Comparison of ENCODE assay signal across 1 cellular context in the genomic region with DNA sequence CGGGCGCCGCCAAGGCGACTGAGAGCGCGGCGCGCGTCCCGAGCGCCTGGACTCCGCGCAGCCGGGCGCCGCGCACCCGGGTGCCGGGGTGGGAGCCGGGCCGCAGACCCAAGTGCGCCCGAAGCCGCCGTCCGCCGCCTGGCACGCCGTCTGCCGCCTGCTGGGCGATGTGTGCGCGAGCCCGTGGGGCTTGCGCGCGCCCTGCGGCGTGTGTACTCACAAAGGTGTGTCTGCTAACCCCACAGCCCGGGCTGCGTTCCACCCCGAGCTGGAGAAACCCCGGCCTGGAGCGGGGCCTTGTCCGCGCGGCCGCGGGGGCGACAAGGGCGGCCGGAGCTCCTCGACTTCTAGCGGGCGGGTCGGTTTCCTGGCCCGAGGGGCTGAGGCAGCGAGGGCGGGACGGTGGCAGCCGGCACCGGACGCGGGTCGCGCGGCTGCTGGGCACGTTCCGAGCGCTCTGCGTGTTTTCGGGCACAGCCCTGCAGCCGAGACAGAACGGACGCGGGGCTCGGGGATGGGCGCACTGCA.
TF ChIP-seq lines count a peak whose summit lies in the region.

No MANE protein-coding gene starts in this region.

TF ChIP-seq in HepG2, 621 proteins besides CTCF, POLR2A, EP300 and RAD21 (continued from another document and continues in another):
- TF ChIP-seq, protein P1, sequence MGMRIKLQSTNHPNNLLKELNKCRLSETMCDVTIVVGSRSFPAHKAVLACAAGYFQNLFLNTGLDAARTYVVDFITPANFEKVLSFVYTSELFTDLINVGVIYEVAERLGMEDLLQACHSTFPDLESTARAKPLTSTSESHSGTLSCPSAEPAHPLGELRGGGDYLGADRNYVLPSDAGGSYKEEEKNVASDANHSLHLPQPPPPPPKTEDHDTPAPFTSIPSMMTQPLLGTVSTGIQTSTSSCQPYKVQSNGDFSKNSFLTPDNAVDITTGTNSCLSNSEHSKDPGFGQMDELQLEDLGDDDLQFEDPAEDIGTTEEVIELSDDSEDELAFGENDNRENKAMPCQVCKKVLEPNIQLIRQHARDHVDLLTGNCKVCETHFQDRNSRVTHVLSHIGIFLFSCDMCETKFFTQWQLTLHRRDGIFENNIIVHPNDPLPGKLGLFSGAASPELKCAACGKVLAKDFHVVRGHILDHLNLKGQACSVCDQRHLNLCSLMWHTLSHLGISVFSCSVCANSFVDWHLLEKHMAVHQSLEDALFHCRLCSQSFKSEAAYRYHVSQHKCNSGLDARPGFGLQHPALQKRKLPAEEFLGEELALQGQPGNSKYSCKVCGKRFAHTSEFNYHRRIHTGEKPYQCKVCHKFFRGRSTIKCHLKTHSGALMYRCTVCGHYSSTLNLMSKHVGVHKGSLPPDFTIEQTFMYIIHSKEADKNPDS (CRISPR knock-in tag; IDR thresholded peaks at IDR 0.05): no peak
- peak; percentile 23 for TF ChIP-seq HNRNPLL (IDR thresholded peaks at IDR 0.05; ENCODE audit: low read depth, low read length, poor library complexity, severe bottlenecking)
- TF ChIP-seq RFXAP (CRISPR knock-in tag; IDR thresholded peaks at IDR 0.05; ENCODE audit: borderline replicate concordance): 0 out of 2 replicates have a peak, but pooled peaks have one; percentile 25
- TF ChIP-seq GABPB1 (CRISPR knock-in tag; IDR thresholded peaks at IDR 0.05): peak; percentile 33; the same call in 1 of the 2 replicates
- TF ChIP-seq ZNF333 (CRISPR knock-in tag; IDR thresholded peaks at IDR 0.05; ENCODE audit: borderline replicate concordance): peak; percentile 60; the same call in 1 of the 2 replicates
- TF ChIP-seq HOXA3 (CRISPR knock-in tag; IDR thresholded peaks at IDR 0.05): no peak
- no peak for TF ChIP-seq GATAD2A (CRISPR knock-in tag; IDR thresholded peaks at IDR 0.05)
- no peak for TF ChIP-seq FOXJ3 (CRISPR knock-in tag; IDR thresholded peaks at IDR 0.05; ENCODE audit: borderline replicate concordance)
- TF ChIP-seq, protein P2, sequence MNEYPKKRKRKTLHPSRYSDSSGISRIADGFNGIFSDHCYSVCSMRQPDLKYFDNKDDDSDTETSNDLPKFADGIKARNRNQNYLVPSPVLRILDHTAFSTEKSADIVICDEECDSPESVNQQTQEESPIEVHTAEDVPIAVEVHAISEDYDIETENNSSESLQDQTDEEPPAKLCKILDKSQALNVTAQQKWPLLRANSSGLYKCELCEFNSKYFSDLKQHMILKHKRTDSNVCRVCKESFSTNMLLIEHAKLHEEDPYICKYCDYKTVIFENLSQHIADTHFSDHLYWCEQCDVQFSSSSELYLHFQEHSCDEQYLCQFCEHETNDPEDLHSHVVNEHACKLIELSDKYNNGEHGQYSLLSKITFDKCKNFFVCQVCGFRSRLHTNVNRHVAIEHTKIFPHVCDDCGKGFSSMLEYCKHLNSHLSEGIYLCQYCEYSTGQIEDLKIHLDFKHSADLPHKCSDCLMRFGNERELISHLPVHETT (CRISPR knock-in tag; conservative IDR thresholded peaks at IDR 0.05): no peak
- no peak for TF ChIP-seq CAMTA2 (CRISPR knock-in tag; IDR thresholded peaks at IDR 0.05; ENCODE audit: borderline replicate concordance)
- TF ChIP-seq, protein P3, sequence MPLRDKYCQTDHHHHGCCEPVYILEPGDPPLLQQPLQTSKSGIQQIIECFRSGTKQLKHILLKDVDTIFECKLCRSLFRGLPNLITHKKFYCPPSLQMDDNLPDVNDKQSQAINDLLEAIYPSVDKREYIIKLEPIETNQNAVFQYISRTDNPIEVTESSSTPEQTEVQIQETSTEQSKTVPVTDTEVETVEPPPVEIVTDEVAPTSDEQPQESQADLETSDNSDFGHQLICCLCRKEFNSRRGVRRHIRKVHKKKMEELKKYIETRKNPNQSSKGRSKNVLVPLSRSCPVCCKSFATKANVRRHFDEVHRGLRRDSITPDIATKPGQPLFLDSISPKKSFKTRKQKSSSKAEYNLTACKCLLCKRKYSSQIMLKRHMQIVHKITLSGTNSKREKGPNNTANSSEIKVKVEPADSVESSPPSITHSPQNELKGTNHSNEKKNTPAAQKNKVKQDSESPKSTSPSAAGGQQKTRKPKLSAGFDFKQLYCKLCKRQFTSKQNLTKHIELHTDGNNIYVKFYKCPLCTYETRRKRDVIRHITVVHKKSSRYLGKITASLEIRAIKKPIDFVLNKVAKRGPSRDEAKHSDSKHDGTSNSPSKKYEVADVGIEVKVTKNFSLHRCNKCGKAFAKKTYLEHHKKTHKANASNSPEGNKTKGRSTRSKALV (CRISPR knock-in tag; IDR thresholded peaks at IDR 0.05): peak; percentile 94
- TF ChIP-seq CCDC6 (CRISPR knock-in tag; IDR thresholded peaks at IDR 0.05): peak; percentile 63; the same call in 1 of the 2 replicates
- peak; percentile 9; the same call in 1 of the 2 replicates for TF ChIP-seq NR2C2 (CRISPR knock-in tag; IDR thresholded peaks at IDR 0.05; ENCODE audit: borderline replicate concordance)
- TF ChIP-seq RFX3 (CRISPR knock-in tag; IDR thresholded peaks at IDR 0.05): no peak
- TF ChIP-seq, protein P4, sequence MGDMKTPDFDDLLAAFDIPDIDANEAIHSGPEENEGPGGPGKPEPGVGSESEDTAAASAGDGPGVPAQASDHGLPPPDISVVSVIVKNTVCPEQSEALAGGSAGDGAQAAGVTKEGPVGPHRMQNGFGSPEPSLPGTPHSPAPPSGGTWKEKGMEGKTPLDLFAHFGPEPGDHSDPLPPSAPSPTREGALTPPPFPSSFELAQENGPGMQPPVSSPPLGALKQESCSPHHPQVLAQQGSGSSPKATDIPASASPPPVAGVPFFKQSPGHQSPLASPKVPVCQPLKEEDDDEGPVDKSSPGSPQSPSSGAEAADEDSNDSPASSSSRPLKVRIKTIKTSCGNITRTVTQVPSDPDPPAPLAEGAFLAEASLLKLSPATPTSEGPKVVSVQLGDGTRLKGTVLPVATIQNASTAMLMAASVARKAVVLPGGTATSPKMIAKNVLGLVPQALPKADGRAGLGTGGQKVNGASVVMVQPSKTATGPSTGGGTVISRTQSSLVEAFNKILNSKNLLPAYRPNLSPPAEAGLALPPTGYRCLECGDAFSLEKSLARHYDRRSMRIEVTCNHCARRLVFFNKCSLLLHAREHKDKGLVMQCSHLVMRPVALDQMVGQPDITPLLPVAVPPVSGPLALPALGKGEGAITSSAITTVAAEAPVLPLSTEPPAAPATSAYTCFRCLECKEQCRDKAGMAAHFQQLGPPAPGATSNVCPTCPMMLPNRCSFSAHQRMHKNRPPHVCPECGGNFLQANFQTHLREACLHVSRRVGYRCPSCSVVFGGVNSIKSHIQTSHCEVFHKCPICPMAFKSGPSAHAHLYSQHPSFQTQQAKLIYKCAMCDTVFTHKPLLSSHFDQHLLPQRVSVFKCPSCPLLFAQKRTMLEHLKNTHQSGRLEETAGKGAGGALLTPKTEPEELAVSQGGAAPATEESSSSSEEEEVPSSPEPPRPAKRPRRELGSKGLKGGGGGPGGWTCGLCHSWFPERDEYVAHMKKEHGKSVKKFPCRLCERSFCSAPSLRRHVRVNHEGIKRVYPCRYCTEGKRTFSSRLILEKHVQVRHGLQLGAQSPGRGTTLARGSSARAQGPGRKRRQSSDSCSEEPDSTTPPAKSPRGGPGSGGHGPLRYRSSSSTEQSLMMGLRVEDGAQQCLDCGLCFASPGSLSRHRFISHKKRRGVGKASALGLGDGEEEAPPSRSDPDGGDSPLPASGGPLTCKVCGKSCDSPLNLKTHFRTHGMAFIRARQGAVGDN (CRISPR knock-in tag; IDR thresholded peaks at IDR 0.05): peak; percentile 63
- TF ChIP-seq AGO2 (optimal IDR thresholded peaks at IDR 0.05; ENCODE audit: low read depth, low read length): peak; percentile 61
- no peak for TF ChIP-seq EED (CRISPR knock-in tag; IDR thresholded peaks at IDR 0.05)
- TF ChIP-seq ZNF589 (CRISPR knock-in tag; conservative IDR thresholded peaks at IDR 0.05): 0 out of 2 replicates have a peak, but pooled peaks have one; percentile 20
- TF ChIP-seq ZNF510 (CRISPR knock-in tag; IDR thresholded peaks at IDR 0.05; ENCODE audit: low read depth): no peak
- no peak for TF ChIP-seq ZNF674 (CRISPR knock-in tag; IDR thresholded peaks at IDR 0.05; ENCODE audit: low read depth)
- TF ChIP-seq, protein P5, sequence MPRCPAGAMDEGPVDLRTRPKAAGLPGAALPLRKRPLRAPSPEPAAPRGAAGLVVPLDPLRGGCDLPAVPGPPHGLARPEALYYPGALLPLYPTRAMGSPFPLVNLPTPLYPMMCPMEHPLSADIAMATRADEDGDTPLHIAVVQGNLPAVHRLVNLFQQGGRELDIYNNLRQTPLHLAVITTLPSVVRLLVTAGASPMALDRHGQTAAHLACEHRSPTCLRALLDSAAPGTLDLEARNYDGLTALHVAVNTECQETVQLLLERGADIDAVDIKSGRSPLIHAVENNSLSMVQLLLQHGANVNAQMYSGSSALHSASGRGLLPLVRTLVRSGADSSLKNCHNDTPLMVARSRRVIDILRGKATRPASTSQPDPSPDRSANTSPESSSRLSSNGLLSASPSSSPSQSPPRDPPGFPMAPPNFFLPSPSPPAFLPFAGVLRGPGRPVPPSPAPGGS (CRISPR knock-in tag; IDR thresholded peaks at IDR 0.05): peak; percentile 54; the same call in 1 of the 2 replicates
- no peak for TF ChIP-seq PCBP1 (IDR thresholded peaks at IDR 0.05; ENCODE audit: borderline replicate concordance, low read depth, low read length)
- TF ChIP-seq, protein P6, sequence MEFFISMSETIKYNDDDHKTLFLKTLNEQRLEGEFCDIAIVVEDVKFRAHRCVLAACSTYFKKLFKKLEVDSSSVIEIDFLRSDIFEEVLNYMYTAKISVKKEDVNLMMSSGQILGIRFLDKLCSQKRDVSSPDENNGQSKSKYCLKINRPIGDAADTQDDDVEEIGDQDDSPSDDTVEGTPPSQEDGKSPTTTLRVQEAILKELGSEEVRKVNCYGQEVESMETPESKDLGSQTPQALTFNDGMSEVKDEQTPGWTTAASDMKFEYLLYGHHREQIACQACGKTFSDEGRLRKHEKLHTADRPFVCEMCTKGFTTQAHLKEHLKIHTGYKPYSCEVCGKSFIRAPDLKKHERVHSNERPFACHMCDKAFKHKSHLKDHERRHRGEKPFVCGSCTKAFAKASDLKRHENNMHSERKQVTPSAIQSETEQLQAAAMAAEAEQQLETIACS (CRISPR knock-in tag; IDR thresholded peaks at IDR 0.05): peak; percentile 94
- TF ChIP-seq MAZ (IDR thresholded peaks at IDR 0.05; ENCODE audit: borderline replicate concordance, low read depth, low read length): no peak
- 0 out of 2 replicates have a peak, but pooled peaks have one; percentile 37 for TF ChIP-seq MAZ (CRISPR knock-in tag; IDR thresholded peaks at IDR 0.05; ENCODE audit: low read depth)
- 0 out of 2 replicates have a peak, but pooled peaks have one; percentile 12 for TF ChIP-seq ZNF629 (CRISPR knock-in tag; conservative IDR thresholded peaks at IDR 0.05)
- TF ChIP-seq, protein P7, sequence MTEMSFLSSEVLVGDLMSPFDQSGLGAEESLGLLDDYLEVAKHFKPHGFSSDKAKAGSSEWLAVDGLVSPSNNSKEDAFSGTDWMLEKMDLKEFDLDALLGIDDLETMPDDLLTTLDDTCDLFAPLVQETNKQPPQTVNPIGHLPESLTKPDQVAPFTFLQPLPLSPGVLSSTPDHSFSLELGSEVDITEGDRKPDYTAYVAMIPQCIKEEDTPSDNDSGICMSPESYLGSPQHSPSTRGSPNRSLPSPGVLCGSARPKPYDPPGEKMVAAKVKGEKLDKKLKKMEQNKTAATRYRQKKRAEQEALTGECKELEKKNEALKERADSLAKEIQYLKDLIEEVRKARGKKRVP (CRISPR knock-in tag; IDR thresholded peaks at IDR 0.05): 0 out of 4 replicates have a peak, but pooled peaks of 1 of the 2 experiments have one; percentile 13
- TF ChIP-seq, protein P8, sequence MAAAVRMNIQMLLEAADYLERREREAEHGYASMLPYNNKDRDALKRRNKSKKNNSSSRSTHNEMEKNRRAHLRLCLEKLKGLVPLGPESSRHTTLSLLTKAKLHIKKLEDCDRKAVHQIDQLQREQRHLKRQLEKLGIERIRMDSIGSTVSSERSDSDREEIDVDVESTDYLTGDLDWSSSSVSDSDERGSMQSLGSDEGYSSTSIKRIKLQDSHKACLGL (CRISPR knock-in tag; IDR thresholded peaks at IDR 0.05): peak; percentile 39; the same call in 1 of the 2 replicates
- TF ChIP-seq SKI (IDR thresholded peaks at IDR 0.05; ENCODE audit: partially characterized antibody): peak; percentile 26
- 0 out of 2 replicates have a peak, but pooled peaks have one; percentile 79 for TF ChIP-seq ZNF777 (CRISPR knock-in tag; IDR thresholded peaks at IDR 0.05)
- no peak for TF ChIP-seq SMAD3 (CRISPR knock-in tag; IDR thresholded peaks at IDR 0.05)
- TF ChIP-seq, protein P9, sequence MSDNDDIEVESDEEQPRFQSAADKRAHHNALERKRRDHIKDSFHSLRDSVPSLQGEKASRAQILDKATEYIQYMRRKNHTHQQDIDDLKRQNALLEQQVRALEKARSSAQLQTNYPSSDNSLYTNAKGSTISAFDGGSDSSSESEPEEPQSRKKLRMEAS (IDR thresholded peaks at IDR 0.05): peak; percentile 40; the same call in 1 of the 2 replicates
- TF ChIP-seq, protein P10, sequence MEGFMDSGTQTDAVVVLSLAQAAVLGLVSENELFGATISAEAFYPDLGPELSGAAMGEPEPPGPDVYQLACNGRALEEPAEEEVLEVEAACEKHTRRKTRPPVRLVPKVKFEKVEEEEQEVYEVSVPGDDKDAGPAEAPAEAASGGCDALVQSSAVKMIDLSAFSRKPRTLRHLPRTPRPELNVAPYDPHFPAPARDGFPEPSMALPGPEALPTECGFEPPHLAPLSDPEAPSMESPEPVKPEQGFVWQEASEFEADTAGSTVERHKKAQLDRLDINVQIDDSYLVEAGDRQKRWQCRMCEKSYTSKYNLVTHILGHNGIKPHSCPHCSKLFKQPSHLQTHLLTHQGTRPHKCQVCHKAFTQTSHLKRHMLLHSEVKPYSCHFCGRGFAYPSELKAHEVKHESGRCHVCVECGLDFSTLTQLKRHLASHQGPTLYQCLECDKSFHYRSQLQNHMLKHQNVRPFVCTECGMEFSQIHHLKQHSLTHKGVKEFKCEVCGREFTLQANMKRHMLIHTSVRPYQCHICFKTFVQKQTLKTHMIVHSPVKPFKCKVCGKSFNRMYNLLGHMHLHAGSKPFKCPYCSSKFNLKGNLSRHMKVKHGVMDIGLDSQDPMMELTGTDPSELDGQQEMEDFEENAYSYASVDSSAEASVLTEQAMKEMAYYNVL (CRISPR knock-in tag; IDR thresholded peaks at IDR 0.05; ENCODE audit: borderline replicate concordance): 0 out of 2 replicates have a peak, but pooled peaks have one; percentile 10
